Comparison of ENCODE assay signal across 1 cellular context in genomic region chr2:138110453-138111083, GRCh38.
A peak's percentile ranks its signal among the peaks of the same experiment; 100 is the strongest.
TF ChIP-seq lines count a peak whose summit lies in the region.

No MANE protein-coding gene starts in this region.

TF ChIP-seq in HepG2, 621 proteins besides CTCF, POLR2A, EP300 and RAD21 (continued from another document and continues in another):
- TF ChIP-seq, protein P1, sequence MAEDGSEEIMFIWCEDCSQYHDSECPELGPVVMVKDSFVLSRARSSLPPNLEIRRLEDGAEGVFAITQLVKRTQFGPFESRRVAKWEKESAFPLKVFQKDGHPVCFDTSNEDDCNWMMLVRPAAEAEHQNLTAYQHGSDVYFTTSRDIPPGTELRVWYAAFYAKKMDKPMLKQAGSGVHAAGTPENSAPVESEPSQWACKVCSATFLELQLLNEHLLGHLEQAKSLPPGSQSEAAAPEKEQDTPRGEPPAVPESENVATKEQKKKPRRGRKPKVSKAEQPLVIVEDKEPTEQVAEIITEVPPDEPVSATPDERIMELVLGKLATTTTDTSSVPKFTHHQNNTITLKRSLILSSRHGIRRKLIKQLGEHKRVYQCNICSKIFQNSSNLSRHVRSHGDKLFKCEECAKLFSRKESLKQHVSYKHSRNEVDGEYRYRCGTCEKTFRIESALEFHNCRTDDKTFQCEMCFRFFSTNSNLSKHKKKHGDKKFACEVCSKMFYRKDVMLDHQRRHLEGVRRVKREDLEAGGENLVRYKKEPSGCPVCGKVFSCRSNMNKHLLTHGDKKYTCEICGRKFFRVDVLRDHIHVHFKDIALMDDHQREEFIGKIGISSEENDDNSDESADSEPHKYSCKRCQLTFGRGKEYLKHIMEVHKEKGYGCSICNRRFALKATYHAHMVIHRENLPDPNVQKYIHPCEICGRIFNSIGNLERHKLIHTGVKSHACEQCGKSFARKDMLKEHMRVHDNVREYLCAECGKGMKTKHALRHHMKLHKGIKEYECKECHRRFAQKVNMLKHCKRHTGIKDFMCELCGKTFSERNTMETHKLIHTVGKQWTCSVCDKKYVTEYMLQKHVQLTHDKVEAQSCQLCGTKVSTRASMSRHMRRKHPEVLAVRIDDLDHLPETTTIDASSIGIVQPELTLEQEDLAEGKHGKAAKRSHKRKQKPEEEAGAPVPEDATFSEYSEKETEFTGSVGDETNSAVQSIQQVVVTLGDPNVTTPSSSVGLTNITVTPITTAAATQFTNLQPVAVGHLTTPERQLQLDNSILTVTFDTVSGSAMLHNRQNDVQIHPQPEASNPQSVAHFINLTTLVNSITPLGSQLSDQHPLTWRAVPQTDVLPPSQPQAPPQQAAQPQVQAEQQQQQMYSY (CRISPR knock-in tag; IDR thresholded peaks at IDR 0.05) = no peak
- TF ChIP-seq HMG20A (CRISPR knock-in tag; IDR thresholded peaks at IDR 0.05; ENCODE audit: borderline replicate concordance) (peak; percentile 99), NFIC (IDR thresholded peaks at IDR 0.05; ENCODE audit: low read length) (peak; percentile 98), ATF7 (IDR thresholded peaks at IDR 0.05) (peak; percentile 56; the same call in 1 of the 2 replicates), ATF7 (CRISPR knock-in tag; IDR thresholded peaks at IDR 0.05) (no peak), MYNN (CRISPR knock-in tag; IDR thresholded peaks at IDR 0.05; ENCODE audit: low read depth) (no peak), ZNF451 (CRISPR knock-in tag; IDR thresholded peaks at IDR 0.05) (no peak), PATZ1 (CRISPR knock-in tag; IDR thresholded peaks at IDR 0.05) (no peak), TBX3 (IDR thresholded peaks at IDR 0.05; ENCODE audit: borderline replicate concordance) (peak; percentile 82), PHF21A (CRISPR knock-in tag; IDR thresholded peaks at IDR 0.05) (no peak; the same call in 1 of the 2 replicates), TERF1 (CRISPR knock-in tag; IDR thresholded peaks at IDR 0.05) (no peak), PRMT3 (CRISPR knock-in tag; IDR thresholded peaks at IDR 0.05; ENCODE audit: borderline replicate concordance, low read depth) (no peak), CHCHD3 (CRISPR knock-in tag; IDR thresholded peaks at IDR 0.05) (no peak), MIER2 (CRISPR knock-in tag; IDR thresholded peaks at IDR 0.05) (no peak), NAIF1 (CRISPR knock-in tag; IDR thresholded peaks at IDR 0.05; ENCODE audit: borderline replicate concordance) (no peak), BHLHE40 (IDR thresholded peaks at IDR 0.05; ENCODE audit: low read length) (no peak), SAP130 (CRISPR knock-in tag; IDR thresholded peaks at IDR 0.05; ENCODE audit: low read depth) (peak; percentile 82), HNF4G (IDR thresholded peaks at IDR 0.05; ENCODE audit: borderline replicate concordance, low read depth, low read length) (peak; percentile 99), HNF4G (CRISPR knock-in tag; IDR thresholded peaks at IDR 0.05; ENCODE audit: borderline replicate concordance, low read depth) (peak; percentile 95; the same call in 1 of the 2 replicates), ZNF652 (CRISPR knock-in tag; IDR thresholded peaks at IDR 0.05; ENCODE audit: borderline replicate concordance, low read depth) (peak; percentile 72; the same call in 1 of the 2 replicates), KMT2A (CRISPR knock-in tag; IDR thresholded peaks at IDR 0.05) (no peak), ARHGAP35 (CRISPR knock-in tag; IDR thresholded peaks at IDR 0.05; ENCODE audit: borderline replicate concordance) (no peak), ZBTB8A (CRISPR knock-in tag; IDR thresholded peaks at IDR 0.05; ENCODE audit: borderline replicate concordance, low read depth) (no peak), ZNF773 (CRISPR knock-in tag; IDR thresholded peaks at IDR 0.05; ENCODE audit: borderline replicate concordance) (no peak), PBX2 (CRISPR knock-in tag; IDR thresholded peaks at IDR 0.05) (no peak), ASH2L (IDR thresholded peaks at IDR 0.05; ENCODE audit: insufficient read length, low read depth, low read length) (peak; percentile 91), ZNF703 (CRISPR knock-in tag; IDR thresholded peaks at IDR 0.05; ENCODE audit: borderline replicate concordance) (no peak), GTF2F1 (IDR thresholded peaks at IDR 0.05; ENCODE audit: low read length) (no peak), ZNF619 (CRISPR knock-in tag; IDR thresholded peaks at IDR 0.05) (no peak), ERF (CRISPR knock-in tag; IDR thresholded peaks at IDR 0.05) (peak; percentile 81), ZEB1 (IDR thresholded peaks at IDR 0.05; ENCODE audit: insufficient replicate concordance, low read depth) (peak; percentile 78), NR2F6 (IDR thresholded peaks at IDR 0.05) (peak; percentile 89), NR2F6 (CRISPR knock-in tag; IDR thresholded peaks at IDR 0.05) (peak; percentile 81), ZNF672 (CRISPR knock-in tag; IDR thresholded peaks at IDR 0.05) (no peak), IKZF4 (CRISPR knock-in tag; IDR thresholded peaks at IDR 0.05; ENCODE audit: borderline replicate concordance, low read depth, not compliant biosample characterization) (no peak), ZNF775 (CRISPR knock-in tag; IDR thresholded peaks at IDR 0.05; ENCODE audit: borderline replicate concordance) (no peak), ZSCAN25 (CRISPR knock-in tag; IDR thresholded peaks at IDR 0.05) (no peak), RCOR2 (CRISPR knock-in tag; IDR thresholded peaks at IDR 0.05) (peak; percentile 99), MAF1 (CRISPR knock-in tag; IDR thresholded peaks at IDR 0.05; ENCODE audit: borderline replicate concordance) (no peak), ZNF260 (CRISPR knock-in tag; IDR thresholded peaks at IDR 0.05; ENCODE audit: borderline replicate concordance, low read depth) (no peak), RBFOX2 (IDR thresholded peaks at IDR 0.05; ENCODE audit: low read depth, low read length) (no peak), THAP11 (CRISPR knock-in tag; IDR thresholded peaks at IDR 0.05) (peak; percentile 57), GTF3A (CRISPR knock-in tag; conservative IDR thresholded peaks at IDR 0.05) (no peak), SNAPC2 (CRISPR knock-in tag; IDR thresholded peaks at IDR 0.05) (no peak), ATRX (CRISPR knock-in tag; IDR thresholded peaks at IDR 0.05; ENCODE audit: borderline replicate concordance) (no peak), MTF1 (CRISPR knock-in tag; IDR thresholded peaks at IDR 0.05) (no peak), THAP8 (CRISPR knock-in tag; IDR thresholded peaks at IDR 0.05; ENCODE audit: borderline replicate concordance) (no peak)
- TF ChIP-seq, protein P2, sequence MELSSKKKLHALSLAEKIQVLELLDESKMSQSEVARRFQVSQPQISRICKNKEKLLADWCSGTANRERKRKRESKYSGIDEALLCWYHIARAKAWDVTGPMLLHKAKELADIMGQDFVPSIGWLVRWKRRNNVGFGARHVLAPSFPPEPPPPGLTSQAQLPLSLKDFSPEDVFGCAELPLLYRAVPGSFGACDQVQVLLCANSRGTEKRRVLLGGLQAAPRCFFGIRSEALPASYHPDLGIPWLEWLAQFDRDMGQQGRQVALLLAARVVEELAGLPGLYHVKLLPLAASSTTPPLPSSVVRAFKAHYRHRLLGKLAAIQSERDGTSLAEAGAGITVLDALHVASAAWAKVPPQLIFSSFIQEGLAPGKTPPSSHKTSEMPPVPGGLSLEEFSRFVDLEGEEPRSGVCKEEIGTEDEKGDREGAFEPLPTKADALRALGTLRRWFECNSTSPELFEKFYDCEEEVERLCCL (CRISPR knock-in tag; IDR thresholded peaks at IDR 0.05; ENCODE audit: borderline replicate concordance) = no peak
- TF ChIP-seq, protein P3, sequence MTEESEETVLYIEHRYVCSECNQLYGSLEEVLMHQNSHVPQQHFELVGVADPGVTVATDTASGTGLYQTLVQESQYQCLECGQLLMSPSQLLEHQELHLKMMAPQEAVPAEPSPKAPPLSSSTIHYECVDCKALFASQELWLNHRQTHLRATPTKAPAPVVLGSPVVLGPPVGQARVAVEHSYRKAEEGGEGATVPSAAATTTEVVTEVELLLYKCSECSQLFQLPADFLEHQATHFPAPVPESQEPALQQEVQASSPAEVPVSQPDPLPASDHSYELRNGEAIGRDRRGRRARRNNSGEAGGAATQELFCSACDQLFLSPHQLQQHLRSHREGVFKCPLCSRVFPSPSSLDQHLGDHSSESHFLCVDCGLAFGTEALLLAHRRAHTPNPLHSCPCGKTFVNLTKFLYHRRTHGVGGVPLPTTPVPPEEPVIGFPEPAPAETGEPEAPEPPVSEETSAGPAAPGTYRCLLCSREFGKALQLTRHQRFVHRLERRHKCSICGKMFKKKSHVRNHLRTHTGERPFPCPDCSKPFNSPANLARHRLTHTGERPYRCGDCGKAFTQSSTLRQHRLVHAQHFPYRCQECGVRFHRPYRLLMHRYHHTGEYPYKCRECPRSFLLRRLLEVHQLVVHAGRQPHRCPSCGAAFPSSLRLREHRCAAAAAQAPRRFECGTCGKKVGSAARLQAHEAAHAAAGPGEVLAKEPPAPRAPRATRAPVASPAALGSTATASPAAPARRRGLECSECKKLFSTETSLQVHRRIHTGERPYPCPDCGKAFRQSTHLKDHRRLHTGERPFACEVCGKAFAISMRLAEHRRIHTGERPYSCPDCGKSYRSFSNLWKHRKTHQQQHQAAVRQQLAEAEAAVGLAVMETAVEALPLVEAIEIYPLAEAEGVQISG (CRISPR knock-in tag; IDR thresholded peaks at IDR 0.05) = no peak
- TF ChIP-seq, protein P4, sequence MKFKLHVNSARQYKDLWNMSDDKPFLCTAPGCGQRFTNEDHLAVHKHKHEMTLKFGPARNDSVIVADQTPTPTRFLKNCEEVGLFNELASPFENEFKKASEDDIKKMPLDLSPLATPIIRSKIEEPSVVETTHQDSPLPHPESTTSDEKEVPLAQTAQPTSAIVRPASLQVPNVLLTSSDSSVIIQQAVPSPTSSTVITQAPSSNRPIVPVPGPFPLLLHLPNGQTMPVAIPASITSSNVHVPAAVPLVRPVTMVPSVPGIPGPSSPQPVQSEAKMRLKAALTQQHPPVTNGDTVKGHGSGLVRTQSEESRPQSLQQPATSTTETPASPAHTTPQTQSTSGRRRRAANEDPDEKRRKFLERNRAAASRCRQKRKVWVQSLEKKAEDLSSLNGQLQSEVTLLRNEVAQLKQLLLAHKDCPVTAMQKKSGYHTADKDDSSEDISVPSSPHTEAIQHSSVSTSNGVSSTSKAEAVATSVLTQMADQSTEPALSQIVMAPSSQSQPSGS (CRISPR knock-in tag; IDR thresholded peaks at IDR 0.05) = peak; percentile 90
- TF ChIP-seq, protein P5, sequence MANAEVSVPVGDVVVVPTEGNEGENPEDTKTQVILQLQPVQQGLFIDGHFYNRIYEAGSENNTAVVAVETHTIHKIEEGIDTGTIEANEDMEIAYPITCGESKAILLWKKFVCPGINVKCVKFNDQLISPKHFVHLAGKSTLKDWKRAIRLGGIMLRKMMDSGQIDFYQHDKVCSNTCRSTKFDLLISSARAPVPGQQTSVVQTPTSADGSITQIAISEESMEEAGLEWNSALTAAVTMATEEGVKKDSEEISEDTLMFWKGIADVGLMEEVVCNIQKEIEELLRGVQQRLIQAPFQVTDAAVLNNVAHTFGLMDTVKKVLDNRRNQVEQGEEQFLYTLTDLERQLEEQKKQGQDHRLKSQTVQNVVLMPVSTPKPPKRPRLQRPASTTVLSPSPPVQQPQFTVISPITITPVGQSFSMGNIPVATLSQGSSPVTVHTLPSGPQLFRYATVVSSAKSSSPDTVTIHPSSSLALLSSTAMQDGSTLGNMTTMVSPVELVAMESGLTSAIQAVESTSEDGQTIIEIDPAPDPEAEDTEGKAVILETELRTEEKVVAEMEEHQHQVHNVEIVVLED (CRISPR knock-in tag; IDR thresholded peaks at IDR 0.05; ENCODE audit: borderline replicate concordance) = peak; percentile 38; the same call in 1 of the 2 replicates
- TF ChIP-seq, protein P6, sequence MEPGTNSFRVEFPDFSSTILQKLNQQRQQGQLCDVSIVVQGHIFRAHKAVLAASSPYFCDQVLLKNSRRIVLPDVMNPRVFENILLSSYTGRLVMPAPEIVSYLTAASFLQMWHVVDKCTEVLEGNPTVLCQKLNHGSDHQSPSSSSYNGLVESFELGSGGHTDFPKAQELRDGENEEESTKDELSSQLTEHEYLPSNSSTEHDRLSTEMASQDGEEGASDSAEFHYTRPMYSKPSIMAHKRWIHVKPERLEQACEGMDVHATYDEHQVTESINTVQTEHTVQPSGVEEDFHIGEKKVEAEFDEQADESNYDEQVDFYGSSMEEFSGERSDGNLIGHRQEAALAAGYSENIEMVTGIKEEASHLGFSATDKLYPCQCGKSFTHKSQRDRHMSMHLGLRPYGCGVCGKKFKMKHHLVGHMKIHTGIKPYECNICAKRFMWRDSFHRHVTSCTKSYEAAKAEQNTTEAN (CRISPR knock-in tag; conservative IDR thresholded peaks at IDR 0.05) = peak; percentile 62; the same call in 1 of the 2 replicates
